Comparison of ENCODE assay signal across 20 cellular contexts in the genomic region with DNA sequence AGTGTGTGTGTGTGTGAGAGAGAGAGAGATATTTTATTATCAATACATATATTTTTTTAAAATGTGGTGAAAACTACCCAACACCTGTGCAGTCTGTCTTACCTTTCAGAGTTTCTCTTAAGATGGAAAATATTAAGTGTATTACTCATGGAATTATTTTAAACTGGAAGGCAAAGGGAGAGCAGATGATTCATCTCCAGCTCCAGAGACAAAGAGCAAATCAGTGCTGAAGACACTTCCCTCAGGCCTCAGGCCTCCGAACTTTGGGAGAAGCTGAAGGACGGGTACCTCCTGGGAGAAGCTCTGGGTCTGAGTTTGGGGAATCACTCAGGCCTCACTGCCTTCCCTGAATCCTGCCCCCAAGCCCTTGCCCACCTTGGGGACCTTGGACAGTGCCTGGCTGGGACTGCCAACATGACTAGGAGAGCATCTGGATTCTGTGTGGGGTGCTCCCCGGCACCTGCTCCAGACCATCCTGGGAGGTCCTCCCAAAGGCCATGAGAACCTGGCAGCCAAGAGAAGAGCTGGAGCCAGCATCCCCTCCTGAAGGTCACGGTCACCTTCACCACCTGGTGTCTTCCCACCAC.
DNase-seq lines count a peak whose midpoint lies in the region; TF ChIP-seq lines count a peak whose summit lies in the region.
"Had no signal": no experiment of that assay in that cellular context is flagged by ENCODE, and none has a peak within 500 bp of the region (broad histone marks: within the 10 kb centered on the region; RNA-seq: fewer than 3 reads in every experiment).

No MANE protein-coding gene starts in this region.

- peaks cover 6% of the 10 kb centered on the region for H3K4me1 ChIP-seq in mesenchymal stem cell (ENCODE audit: control insufficient read depth, insufficient read depth, low read depth, low read length)
- no peaks in the 10 kb centered on the region for H3K4me1 ChIP-seq in left ventricle myocardium inferior
- H3K4me1 ChIP-seq: parathyroid adenoma, transverse colon had no signal

- H3K27me3 ChIP-seq in AG04450 (ENCODE audit: control insufficient read depth, insufficient read depth, low read length) (no peaks in the 10 kb centered on the region), mesenchymal stem cell (ENCODE audit: control insufficient read depth in 1 of 2, insufficient read depth in 1 of 2, low read length in 2 of 2) (peaks cover 0 to 1% of the 10 kb centered on the region in 2 experiments), left ventricle myocardium inferior (ENCODE audit: low read depth) (peaks cover 40% of the 10 kb centered on the region)
- H3K27me3 ChIP-seq: transverse colon had no signal

- H2AK5ac ChIP-seq in mesenchymal stem cell (ENCODE audit: low read length, severe bottlenecking), result no peak overlapping the region

- TF ChIP-seq CTCF in AG04450 (IDR thresholded peaks at IDR 0.05; ENCODE audit: low read depth, low read length) (no peak), left ventricle myocardium inferior (IDR thresholded peaks at IDR 0.05; ENCODE audit: borderline replicate concordance) (no peak)

- H3K14ac ChIP-seq in mesenchymal stem cell (ENCODE audit: low read length in 2 of 2), result no peak overlapping the region

- no peak overlapping the region for H2BK5ac ChIP-seq in mesenchymal stem cell (ENCODE audit: low read depth, low read length, poor library complexity, severe bottlenecking)

- H2AFZ ChIP-seq in mesenchymal stem cell (ENCODE audit: low read depth, low read length), result no peak overlapping the region
- H2AFZ ChIP-seq: parathyroid adenoma had no signal

- WGBS in mesenchymal stem cell, result 77% methylated on average over 4 of the region's 4 CpGs

- intact Hi-C loops in left ventricle myocardium inferior (cut with micrococcal nuclease), result no loop called here

- H3K79me1 ChIP-seq in mesenchymal stem cell (replicated peaks; ENCODE audit: low read length, poor library complexity, severe bottlenecking), result no peaks in the 10 kb centered on the region

- no peak overlapping the region for H3K4ac ChIP-seq in mesenchymal stem cell (ENCODE audit: low read depth in 1 of 2, low read length in 2 of 2)

- no peak overlapping the region for H3K4me3 ChIP-seq in AG04450 (ENCODE audit: low read depth, low read length)
- H3K4me3 ChIP-seq in mesenchymal stem cell (ENCODE audit: insufficient read depth in 1 of 2, low read depth in 1 of 2, low read length in 2 of 2), result no peak overlapping the region
- H3K4me3 ChIP-seq in left ventricle myocardium inferior, result no peak overlapping the region
- H3K4me3 ChIP-seq: transverse colon had no signal

- H3K4me2 ChIP-seq in mesenchymal stem cell (ENCODE audit: low read length, poor library complexity, severe bottlenecking), result no peak overlapping the region

- H2BK12ac ChIP-seq in mesenchymal stem cell (ENCODE audit: low read length in 2 of 2), result no peak overlapping the region

- no peak overlapping the region for H2BK15ac ChIP-seq in mesenchymal stem cell (ENCODE audit: low read depth, poor library complexity, severe bottlenecking)

- POLR2A ChIA-PET in AG04450 (lab: Yijun Ruan, JAX), result no interaction called here

- no peak overlapping the region for H4K8ac ChIP-seq in mesenchymal stem cell (ENCODE audit: low read length)

- no peaks in the 10 kb centered on the region for H3K9me3 ChIP-seq in AG04450 (ENCODE audit: control insufficient read depth, insufficient read depth, low read length)
- no peaks in the 10 kb centered on the region for H3K9me3 ChIP-seq in mesenchymal stem cell (ENCODE audit: control insufficient read depth, low read length)
- no peaks in the 10 kb centered on the region for H3K9me3 ChIP-seq in left ventricle myocardium inferior (replicated peaks)
- H3K9me3 ChIP-seq: transverse colon had no signal

- no peak overlapping the region for H3K23ac ChIP-seq in mesenchymal stem cell (ENCODE audit: low read length in 2 of 2)

- DNase-seq in AG04450 (ENCODE audit: low read depth, low spot score) (no peak), HPDE6-E6E7 (ENCODE audit: extremely low spot score) (peak; percentile 7), amniotic stem cell (lab: John Stamatoyannopoulos, UW) (peak; percentile 10), mesenchymal stem cell (peak; percentile 7), anterior cingulate cortex (lab: John Stamatoyannopoulos, UW) (no peak), MV-4-11 (lab: John Stamatoyannopoulos, UW) (no peak), left ventricle myocardium inferior (no peak)
- no peak for DNase-seq in stimulated activated CD4-positive, alpha-beta T cell treated with anti-CD3 and anti-CD28 coated beads, Interleukin-15, amount 100 ng/mL, for 24 hours
- DNase-seq: activated CD4-positive, alpha-beta T cell treated with anti-CD3 and anti-CD28 coated beads, Interleukin-2, amount 50 U/mL, for 4 hours; activated naive CD8-positive, alpha-beta T cell treated with anti-CD3 and anti-CD28 coated beads for 36 hours; activated T-cell treated with anti-CD3 and anti-CD28 coated beads, Interleukin-2, amount 50 U/mL, for 24 hours; central memory CD4-positive, alpha-beta T cell; effector CD4-positive, alpha-beta T cell; left colon; NCI-H187; NCI-H510A; small intestine; stimulated activated naive B cell treated with anti-CD40 and anti-IgM and Interleukin-4, amounts not matched to agents 10 μg/mL and 1 μg/mL and 100 μg/mL, for 72 hours; transverse colon had no signal

- H3K36me3 ChIP-seq in mesenchymal stem cell (ENCODE audit: control insufficient read depth in 1 of 2, insufficient read depth in 2 of 2, low read depth in 1 of 2, low read length in 2 of 2), result no peaks in the 10 kb centered on the region
- H3K36me3 ChIP-seq in left ventricle myocardium inferior, result no peaks in the 10 kb centered on the region
- H3K36me3 ChIP-seq: transverse colon had no signal

- H3K18ac ChIP-seq in mesenchymal stem cell (ENCODE audit: low read depth in 1 of 2, low read length in 2 of 2), result no peak overlapping the region

- H2BK120ac ChIP-seq in mesenchymal stem cell (ENCODE audit: low read depth, low read length), result no peak overlapping the region

- H3K27ac ChIP-seq in AG04450 (ENCODE audit: low read depth, low read length) (peak overlapping the region; percentile 31), mesenchymal stem cell (ENCODE audit: low read length, poor library complexity, severe bottlenecking) (no peak overlapping the region), left ventricle myocardium inferior (replicated peaks) (no peak overlapping the region)
- H3K27ac ChIP-seq: parathyroid adenoma, transverse colon had no signal

- peak overlapping the region; percentile 49 for H3K9ac ChIP-seq in mesenchymal stem cell (ENCODE audit: low read length)
- H3K9ac ChIP-seq: parathyroid adenoma had no signal

- H4K91ac ChIP-seq in mesenchymal stem cell (ENCODE audit: low read length), result peak overlapping the region; percentile 12

- CTCF ChIA-PET in AG04450 (lab: Charles Lee), result no interaction called here

Comparison
In these comparisons a context has a peak if more than half of its experiments do, and no peak if none do; other contexts are left out.
1. DNase-seq: peak in HPDE6-E6E7 (single experiment), amniotic stem cell (single experiment) and mesenchymal stem cell (single experiment); none in AG04450 (single experiment), stimulated activated CD4-positive, alpha-beta T cell treated with anti-CD3 and anti-CD28 coated beads, Interleukin-15, amount 100 ng/mL, for 24 hours (single experiment), anterior cingulate cortex (0 of 58), MV-4-11 (single experiment) and left ventricle myocardium inferior (single experiment).